Comparison of ENCODE assay signal across 16 cellular contexts in the genomic region with DNA sequence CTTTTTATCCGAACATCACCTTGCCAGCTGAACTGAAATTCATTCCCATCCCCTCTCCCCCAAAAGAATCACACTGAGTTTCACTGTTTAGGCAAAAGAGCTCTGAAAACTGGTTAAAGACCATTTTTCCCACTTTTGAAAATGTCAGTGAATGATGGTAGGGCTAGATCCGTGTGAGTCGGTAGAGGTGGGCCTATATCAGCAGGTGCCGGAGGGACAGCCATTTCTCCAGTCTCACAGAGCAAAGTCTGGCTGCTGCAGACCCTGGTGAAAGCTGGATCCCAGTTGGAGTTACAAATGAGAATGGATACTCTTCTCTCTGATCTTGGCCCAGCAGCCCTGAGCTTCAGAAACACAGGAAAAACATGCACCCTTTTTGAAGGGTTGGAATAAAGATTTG. TPM values are rescaled to one million over a fixed set of nuclear protein-coding genes. Genes with fewer than 3 reads are reported as not detected.
DNase-seq lines count a peak whose midpoint lies in the region; ATAC-seq, FAIRE-seq and TF ChIP-seq lines count a peak whose summit lies in the region.
"Had no signal": no experiment of that assay in that cellular context is flagged by ENCODE, and none has a peak within 500 bp of the region (broad histone marks: within the 10 kb centered on the region; RNA-seq: fewer than 3 reads in every experiment).

No MANE protein-coding gene starts in this region.

- no peak overlapping the region for H2AFZ ChIP-seq in K562 (ENCODE audit: low read depth, low read length)

- H3K9ac ChIP-seq in K562 (ENCODE audit: insufficient read depth in 1 of 2, low read depth in 2 of 2, low read length in 2 of 2), result no peak overlapping the region

- peak overlapping the region; percentile 94 for H3K27ac Mint-ChIP-seq in progenitor cell of endocrine pancreas
- no peak overlapping the region for H3K27ac Mint-ChIP-seq in stimulated activated effector memory CD8-positive, alpha-beta T cell treated with anti-CD3 and anti-CD28 coated beads, Interleukin-12 subunit alpha, Interleukin-12 subunit beta, amount 100 ng/mL, for 72 hours
- no peak overlapping the region for H3K27ac Mint-ChIP-seq in activated CD8-positive, alpha-beta T cell treated with anti-CD3 and anti-CD28 coated beads, Interleukin-2, amount 10 ng/mL, durations not matched to agents 7 days and 5 days
- H3K27ac Mint-ChIP-seq: CD14-positive monocyte; CD8-positive, alpha-beta T cell had no signal

- no peaks in the 10 kb centered on the region for H3K9me3 ChIP-seq in HEK293 (ENCODE audit: control insufficient read depth, insufficient read depth, low read depth, low read length)
- H3K9me3 ChIP-seq in K562 (replicated peaks; ENCODE audit: control insufficient read depth, insufficient read depth, low read depth, low read length), result no peaks in the 10 kb centered on the region
- no peaks in the 10 kb centered on the region for H3K9me3 ChIP-seq in mesodermal cell (ENCODE audit: control insufficient read depth, low read length)
- H3K9me3 ChIP-seq: A549, BE2C, Caco-2 had no signal

- CTCF ChIA-PET in HEK293 (lab: Yijun Ruan, JAX), result interaction anchor here (0.7 kb wide), 1 partner anchor 183 kb away, joined by 3 read pairs; no protein-coding TSS in a partner anchor
- CTCF ChIA-PET in K562 (lab: Yijun Ruan, JAX; ENCODE audit: low intra/inter-chr PET ratio), result no interaction called here
- CTCF ChIA-PET in activated CD8-positive, alpha-beta T cell treated with anti-CD3 and anti-CD28 coated beads, Interleukin-2, amount 10 ng/mL, durations not matched to agents 7 days and 5 days (lab: Charles Lee), result no interaction called here

- H3K36me3 ChIP-seq in HEK293 (ENCODE audit: control insufficient read depth in 2 of 2, insufficient read depth in 1 of 2, low read length in 2 of 2) (no peaks in the 10 kb centered on the region), K562 (ENCODE audit: control insufficient read depth, insufficient read depth, low read length) (no peaks in the 10 kb centered on the region), mesodermal cell (ENCODE audit: control insufficient read depth, insufficient read depth, low read length) (no peaks in the 10 kb centered on the region)
- H3K36me3 ChIP-seq: BE2C had no signal

- no peaks in the 10 kb centered on the region for H3K79me2 ChIP-seq in K562 (ENCODE audit: control insufficient read depth, insufficient read depth, low read length)

- TF ChIP-seq EP300 in K562 (IDR thresholded peaks at IDR 0.05; ENCODE audit: low read length), result no peak

- POLR2A ChIA-PET in HEK293 (lab: Yijun Ruan, JAX) (no interaction called here), K562 (lab: Yijun Ruan, JAX) (no interaction called here)
- POLR2A ChIA-PET in activated CD8-positive, alpha-beta T cell treated with anti-CD3 and anti-CD28 coated beads, Interleukin-2, amount 10 ng/mL, durations not matched to agents 7 days and 5 days (lab: Charles Lee), result no interaction called here

- H3K27me3 Mint-ChIP-seq in progenitor cell of endocrine pancreas, result no peaks in the 10 kb centered on the region
- H3K27me3 Mint-ChIP-seq in activated CD8-positive, alpha-beta T cell treated with anti-CD3 and anti-CD28 coated beads, Interleukin-2, amount 10 ng/mL, durations not matched to agents 7 days and 5 days (ENCODE audit: low read depth), result no peaks in the 10 kb centered on the region

- intact Hi-C loops in K562 (cut with micrococcal nuclease), result no loop called here
- intact Hi-C loops in dorsolateral prefrontal cortex (cut with DNase I), result no loop called here

- 44% methylated on average over 4 of the region's 4 CpGs for WGBS in K562 (ENCODE audit: insufficient coverage, low coverage, missing lambda C conversion rate)
- 68 to 94% methylated on average over 3 to 4 of the region's 4 CpGs for WGBS in mesodermal cell (ENCODE audit: insufficient coverage in 2 of 2), 2 experiments

- in situ Hi-C loops in K562 (cut with MboI), result no loop called here

- no peak for TF ChIP-seq RAD21 in K562 (CRISPR knock-in tag; conservative IDR thresholded peaks at IDR 0.05 in 1 of 2, IDR thresholded peaks at IDR 0.05 in 1 of 2)

- ATAC-seq in K562, result no peak
- no peak for ATAC-seq in stimulated activated effector memory CD8-positive, alpha-beta T cell treated with anti-CD3 and anti-CD28 coated beads, Interleukin-12 subunit alpha, Interleukin-12 subunit beta, amount 100 ng/mL, for 72 hours
- no peak for ATAC-seq in activated CD8-positive, alpha-beta T cell treated with anti-CD3 and anti-CD28 coated beads, Interleukin-2, amount 10 ng/mL, durations not matched to agents 7 days and 5 days
- ATAC-seq: A549; CD8-positive, alpha-beta T cell had no signal

- H3K27ac ChIP-seq in HEK293 (ENCODE audit: extremely low read depth, low read depth, low read length) (no peak overlapping the region), K562 (ENCODE audit: extremely low read depth, low read depth, low read length) (no peak overlapping the region), mesodermal cell (ENCODE audit: low read depth, low read length, severe bottlenecking) (peak overlapping the region; percentile 73), dorsolateral prefrontal cortex (no peak overlapping the region)
- H3K27ac ChIP-seq: A549 had no signal

- no peaks in the 10 kb centered on the region for H4K20me1 ChIP-seq in K562 (replicated peaks; ENCODE audit: control insufficient read depth, insufficient read depth, low read length)

- H3K4me3 ChIP-seq in HEK293 (ENCODE audit: low read depth, low read length) (no peak overlapping the region), K562 (no peak overlapping the region), mesodermal cell (ENCODE audit: extremely low read depth, insufficient read depth, low read length, poor library complexity, severe bottlenecking) (no peak overlapping the region), dorsolateral prefrontal cortex (no peak overlapping the region)
- H3K4me3 ChIP-seq: A549 had no signal

- no peaks in the 10 kb centered on the region for H3K27me3 ChIP-seq in K562 (ENCODE audit: control insufficient read depth in 2 of 2, insufficient read depth in 2 of 2, low read length in 2 of 2)
- no peaks in the 10 kb centered on the region for H3K27me3 ChIP-seq in dorsolateral prefrontal cortex
- H3K27me3 ChIP-seq: BE2C had no signal

- H3K4me1 ChIP-seq in HEK293 (ENCODE audit: control insufficient read depth, insufficient read depth, low read length) (no peaks in the 10 kb centered on the region), K562 (replicated peaks in 1 of 2; ENCODE audit: control insufficient read depth in 2 of 2, insufficient read depth in 2 of 2, low read length in 2 of 2) (no peaks in the 10 kb centered on the region; a peak in 1 of 5 replicates), mesodermal cell (ENCODE audit: control insufficient read depth, insufficient read depth, low read length, poor library complexity, severe bottlenecking) (no peaks in the 10 kb centered on the region)
- H3K4me1 ChIP-seq: A549, BE2C, Caco-2 had no signal

- no peak for FAIRE-seq in K562 (lab: Jason Lieb, UNC)
- FAIRE-seq: A549 had no signal

- no peak overlapping the region for H3K4me3 Mint-ChIP-seq in progenitor cell of endocrine pancreas (ENCODE audit: low read depth)
- no peak overlapping the region for H3K4me3 Mint-ChIP-seq in stimulated activated effector memory CD8-positive, alpha-beta T cell treated with anti-CD3 and anti-CD28 coated beads, Interleukin-12 subunit alpha, Interleukin-12 subunit beta, amount 100 ng/mL, for 72 hours
- H3K4me3 Mint-ChIP-seq in activated CD8-positive, alpha-beta T cell treated with anti-CD3 and anti-CD28 coated beads, Interleukin-2, amount 10 ng/mL, durations not matched to agents 7 days and 5 days, result no peak overlapping the region
- H3K4me3 Mint-ChIP-seq: CD14-positive monocyte; CD8-positive, alpha-beta T cell had no signal

- no peaks in the 10 kb centered on the region for H3K9me1 ChIP-seq in K562 (ENCODE audit: control insufficient read depth, insufficient read depth, low read length)

- H3K4me2 ChIP-seq in K562 (ENCODE audit: insufficient read depth, low read length), result no peak overlapping the region
- H3K4me2 ChIP-seq: A549 had no signal

- TF ChIP-seq CTCF in HEK293 (tag by site-specific recombination; IDR thresholded peaks at IDR 0.05) (no peak), K562 (IDR thresholded peaks at IDR 0.05 in 2 of 3, conservative IDR thresholded peaks at IDR 0.05 in 1 of 3; ENCODE audit: insufficient read depth in 2 of 3, low read depth in 1 of 3, low read length in 3 of 3) (no peak), progenitor cell of endocrine pancreas (IDR thresholded peaks at IDR 0.05; ENCODE audit: unreplicated experiment) (no peak), dorsolateral prefrontal cortex (IDR thresholded peaks at IDR 0.05 in 54 of 56, conservative IDR thresholded peaks at IDR 0.05 in 2 of 56; ENCODE audit: low read depth in 1 of 56, partially characterized antibody in 56 of 56) (no peak)

- DNase-seq in K562 (ENCODE audit: extremely low read depth in 1 of 4, low spot score in 3 of 4) (no peak), progenitor cell of endocrine pancreas (ENCODE audit: low spot score, unreplicated experiment) (no peak), dorsolateral prefrontal cortex (no peak)
- no peak for DNase-seq in stimulated activated effector memory CD8-positive, alpha-beta T cell treated with anti-CD3 and anti-CD28 coated beads, Interleukin-12 subunit alpha, Interleukin-12 subunit beta, amount 100 ng/mL, for 72 hours (ENCODE audit: low spot score in 2 of 2)
- no peak for DNase-seq in activated CD8-positive, alpha-beta T cell treated with anti-CD3 and anti-CD28 coated beads, Interleukin-2, amount 10 ng/mL, durations not matched to agents 7 days and 5 days
- DNase-seq: BE2C; Caco-2; CD8-positive, alpha-beta T cell; DMS53; IMR-90 had no signal

- no TSS peak for BruUV-seq in K562 (replicated peaks; lab: Mats Ljungman, UMichigan)

- no peak for TF ChIP-seq POLR2A in K562 (conservative IDR thresholded peaks at IDR 0.05)

- peaks cover 18% of the 10 kb centered on the region for H3K4me1 Mint-ChIP-seq in progenitor cell of endocrine pancreas (ENCODE audit: low read depth)
- H3K4me1 Mint-ChIP-seq in stimulated activated effector memory CD8-positive, alpha-beta T cell treated with anti-CD3 and anti-CD28 coated beads, Interleukin-12 subunit alpha, Interleukin-12 subunit beta, amount 100 ng/mL, for 72 hours, result no peaks in the 10 kb centered on the region
- H3K4me1 Mint-ChIP-seq in activated CD8-positive, alpha-beta T cell treated with anti-CD3 and anti-CD28 coated beads, Interleukin-2, amount 10 ng/mL, durations not matched to agents 7 days and 5 days (ENCODE audit: low read depth), result no peaks in the 10 kb centered on the region
- H3K4me1 Mint-ChIP-seq: CD14-positive monocyte had no signal

- no peaks in the 10 kb centered on the region for H3K9me3 Mint-ChIP-seq in progenitor cell of endocrine pancreas (ENCODE audit: low read depth)
- no peaks in the 10 kb centered on the region for H3K9me3 Mint-ChIP-seq in stimulated activated effector memory CD8-positive, alpha-beta T cell treated with anti-CD3 and anti-CD28 coated beads, Interleukin-12 subunit alpha, Interleukin-12 subunit beta, amount 100 ng/mL, for 72 hours
- H3K9me3 Mint-ChIP-seq in activated CD8-positive, alpha-beta T cell treated with anti-CD3 and anti-CD28 coated beads, Interleukin-2, amount 10 ng/mL, durations not matched to agents 7 days and 5 days (ENCODE audit: insufficient read depth), result no peaks in the 10 kb centered on the region

- H3K36me3 Mint-ChIP-seq in progenitor cell of endocrine pancreas (ENCODE audit: insufficient read depth), result no peaks in the 10 kb centered on the region
- H3K36me3 Mint-ChIP-seq in stimulated activated effector memory CD8-positive, alpha-beta T cell treated with anti-CD3 and anti-CD28 coated beads, Interleukin-12 subunit alpha, Interleukin-12 subunit beta, amount 100 ng/mL, for 72 hours, result no peaks in the 10 kb centered on the region
- H3K36me3 Mint-ChIP-seq in activated CD8-positive, alpha-beta T cell treated with anti-CD3 and anti-CD28 coated beads, Interleukin-2, amount 10 ng/mL, durations not matched to agents 7 days and 5 days (ENCODE audit: low read depth), result no peaks in the 10 kb centered on the region
- H3K36me3 Mint-ChIP-seq: CD14-positive monocyte; CD8-positive, alpha-beta T cell had no signal

RNA-seq across cellular contexts. Expression of a gene that starts 10.9 kb away (rescaled TPM):
- total RNA-seq in K562 (2011; cell fraction: chromatin; rRNA removed; ENCODE audit: low replicate concordance), result 2.9 and 3.1 TPM in 2 replicates
- total RNA-seq in K562 (2011; cell fraction: nucleolus; rRNA removed), result 2.2 and 3.3 TPM in 2 replicates
- 4.2 and 4.3 TPM in 2 replicates for total RNA-seq in K562 (2011; cell fraction: nucleoplasm; rRNA removed)
- total RNA-seq in K562 (2014; rRNA removed), result 0.23 and 0.29 TPM in 2 replicates
- 0.48 and 0.76 TPM in 2 replicates for total RNA-seq in K562 (2014; rRNA removed; fragmentation: Illumina TruSeq; extraction: Trizol)
- 0.45 and 0.58 TPM in 2 replicates for total RNA-seq in K562 (2015; rRNA removed; fragmentation: Illumina TruSeq; extraction: Trizol)
- 0.44 and 0.51 TPM in 2 replicates for total RNA-seq in K562 (2021)
- polyA plus RNA-seq in K562 (2011; rRNA removed), result 0.35 and 2.1 TPM in 2 replicates
- polyA plus RNA-seq in K562 (2011; cell fraction: cytosol; rRNA removed), result 0.32 and 1.1 TPM in 2 replicates
- polyA plus RNA-seq in K562 (2011; cell fraction: nucleus; rRNA removed), result 0.81 and 2.0 TPM in 2 replicates
- 0.43 and 0.78 TPM in 2 replicates for polyA plus RNA-seq in K562 (2012)
- 0.76 and 1.0 TPM in 2 replicates for polyA plus RNA-seq in K562 (2014; fragmentation: Illumina TruSeq; extraction: Trizol)
- under 1 TPM; 0.56 to 0.73 TPM for polyA plus RNA-seq in K562 (2014; fragmentation: Nextera tagmentation; extraction: Ambion mirVana)
- polyA plus RNA-seq in K562 (2014; rRNA removed), result 0.50 and 0.58 TPM in 2 replicates
- polyA minus RNA-seq in K562 (2011; rRNA and poly(A)+ RNA removed), result 0.30 and 2.0 TPM in 2 replicates
- polyA minus RNA-seq in K562 (2011; cell fraction: cytosol; rRNA and poly(A)+ RNA removed), result 0.57 TPM in 1 of 2 replicates, not detected in the other
- 0.11 and 0.54 TPM in 2 replicates for polyA minus RNA-seq in K562 (2011; cell fraction: nucleus; rRNA and poly(A)+ RNA removed)
- polyA plus RNA-seq in mesodermal cell (2013, experiment 1 of 2), result 2.7 TPM
- 3.4 TPM for polyA plus RNA-seq in mesodermal cell (2013, experiment 2 of 2)
- 1.3 and 1.4 TPM in 2 replicates for total RNA-seq in progenitor cell of endocrine pancreas
- not detected for total RNA-seq in activated CD8-positive, alpha-beta T cell treated with anti-CD3 and anti-CD28 coated beads, Interleukin-2, amount 10 ng/mL, durations not matched to agents 7 days and 5 days
- total RNA-seq in dorsolateral prefrontal cortex, result 10 to 100 TPM in 108 of 120 experiments, 1 to 10 TPM in 12; 4.9 to 28.8 (median 16.5) TPM
- total RNA-seq: Caco-2; CD8-positive, alpha-beta T cell; H4; IMR-90 had no signal
- polyA plus RNA-seq: A549, AG04450, CD14-positive monocyte, IMR-90 had no signal

RNA-seq across cellular contexts. Expression of a gene that starts 59.2 kb away (rescaled TPM):
- total RNA-seq in K562 (2011; cell fraction: chromatin; rRNA removed; ENCODE audit: low replicate concordance), result 226 and 269 TPM in 2 replicates
- total RNA-seq in K562 (2011; cell fraction: nucleolus; rRNA removed), result 253 and 260 TPM in 2 replicates
- 327 and 490 TPM in 2 replicates for total RNA-seq in K562 (2011; cell fraction: nucleoplasm; rRNA removed)
- total RNA-seq in K562 (2014; rRNA removed), result 1,465 and 1,933 TPM in 2 replicates
- total RNA-seq in K562 (2014; rRNA removed; fragmentation: Illumina TruSeq; extraction: Trizol), result 2,197 and 2,292 TPM in 2 replicates
- total RNA-seq in K562 (2015; rRNA removed; fragmentation: Illumina TruSeq; extraction: Trizol), result 1,893 and 1,905 TPM in 2 replicates
- total RNA-seq in K562 (2021), result 4,499 and 4,649 TPM in 2 replicates
- polyA plus RNA-seq in K562 (2011; rRNA removed), result 851 and 1,014 TPM in 2 replicates
- 509 and 510 TPM in 2 replicates for polyA plus RNA-seq in K562 (2011; cell fraction: cytosol; rRNA removed)
- 509 and 670 TPM in 2 replicates for polyA plus RNA-seq in K562 (2011; cell fraction: nucleus; rRNA removed)
- 2,787 and 4,013 TPM in 2 replicates for polyA plus RNA-seq in K562 (2012)
- polyA plus RNA-seq in K562 (2014; fragmentation: Illumina TruSeq; extraction: Trizol), result 2,310 and 2,431 TPM in 2 replicates
- polyA plus RNA-seq in K562 (2014; fragmentation: Nextera tagmentation; extraction: Ambion mirVana), result 1,000 to 10,000 TPM; 2,133 to 2,823 TPM
- polyA plus RNA-seq in K562 (2014; rRNA removed), result 1,463 and 1,670 TPM in 2 replicates
- polyA minus RNA-seq in K562 (2011; rRNA and poly(A)+ RNA removed), result 631 and 740 TPM in 2 replicates
- polyA minus RNA-seq in K562 (2011; cell fraction: cytosol; rRNA and poly(A)+ RNA removed), result 1,561 and 2,057 TPM in 2 replicates
- 129 and 304 TPM in 2 replicates for polyA minus RNA-seq in K562 (2011; cell fraction: nucleus; rRNA and poly(A)+ RNA removed)
- polyA plus RNA-seq in mesodermal cell (2013, experiment 1 of 2), result 1,559 TPM
- polyA plus RNA-seq in mesodermal cell (2013, experiment 2 of 2), result 1,423 TPM
- total RNA-seq in progenitor cell of endocrine pancreas, result 1,767 and 1,811 TPM in 2 replicates
- 1,000 to 10,000 TPM; 1,835 to 1,964 TPM for total RNA-seq in activated CD8-positive, alpha-beta T cell treated with anti-CD3 and anti-CD28 coated beads, Interleukin-2, amount 10 ng/mL, durations not matched to agents 7 days and 5 days
- total RNA-seq in dorsolateral prefrontal cortex, result 1,000 to 10,000 TPM in 1 of 120 experiments, 100 to 1,000 TPM in 119; 420 to 1,036 (median 621) TPM
